18 cellular contexts compared by ENCODE assay signal in the genomic region with DNA sequence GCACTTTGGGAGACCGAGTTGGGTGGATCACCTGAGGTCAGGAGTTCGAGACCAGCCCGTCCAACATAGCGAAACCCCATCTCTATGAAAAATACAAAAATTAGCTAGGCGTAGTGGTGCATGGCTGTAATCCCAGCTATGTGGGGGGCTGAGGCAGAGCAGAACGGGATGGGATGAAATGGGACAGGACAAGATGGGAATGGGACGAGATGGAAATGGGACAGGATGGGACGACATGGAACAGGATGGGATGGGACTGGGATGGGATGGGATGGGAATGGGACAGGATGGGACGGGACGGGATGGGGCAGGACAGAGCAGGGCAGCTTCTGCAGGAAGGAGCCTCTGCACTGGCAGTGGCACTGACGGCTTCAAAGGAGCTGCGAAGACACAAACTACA.
DNase-seq lines count a peak whose midpoint lies in the region; ATAC-seq and TF ChIP-seq lines count a peak whose summit lies in the region.
"Had no signal": no experiment of that assay in that cellular context is flagged by ENCODE, and none has a peak within 500 bp of the region (broad histone marks: within the 10 kb centered on the region; RNA-seq: fewer than 3 reads in every experiment).

No MANE protein-coding gene starts in this region.

- CTCF ChIA-PET in CD8-positive, alpha-beta T cell (lab: Charles Lee) = no interaction called here

- no peaks in the 10 kb centered on the region for H3K9me3 ChIP-seq in CD8-positive, alpha-beta T cell (ENCODE audit: low read length)
- H3K9me3 ChIP-seq in ascending aorta = no peaks in the 10 kb centered on the region
- H3K9me3 ChIP-seq: esophagus muscularis mucosa, MG63, SJCRH30, thoracic aorta had no signal

- ATAC-seq in CD8-positive, alpha-beta T cell = no peak
- no peak for ATAC-seq in natural killer cell

- no peak for DNase-seq in T-helper 1 cell
- no peak for DNase-seq in CD8-positive, alpha-beta T cell
- no peak for DNase-seq in natural killer cell
- no peak for DNase-seq in NCI-H1105 (lab: John Stamatoyannopoulos, UW)
- DNase-seq in COLO829 (ENCODE audit: low spot score) = no peak
- no peak for DNase-seq in ascending aorta (ENCODE audit: low spot score in 2 of 2)
- DNase-seq: 8988T; activated effector memory CD4-positive, alpha-beta T cell treated with Interleukin-2 at 50 U/mL for 16 hours; MG63; midbrain; NCI-H1694 treated with DMSO at 0.1 percent for 48 hours; NCI-H510A treated with DMSO at 0.1 percent for 48 hours; SJCRH30; stimulated activated CD4-positive, alpha-beta T cell treated with anti-CD3 and anti-CD28 coated beads, Interleukin-2, amount 100 ng/mL, for 48 hours had no signal

- no peaks in the 10 kb centered on the region for H3K27me3 Mint-ChIP-seq in T-helper 1 cell treated with Interleukin-12 subunit alpha and Interleukin-12 subunit beta and Interleukin-4 antibody, amounts not matched to agents 30 μg/mL and 1 μg/mL, for 36 hours (ENCODE audit: low read depth)
- H3K27me3 Mint-ChIP-seq in CD8-positive, alpha-beta T cell (ENCODE audit: low read depth) = no peaks in the 10 kb centered on the region
- H3K27me3 Mint-ChIP-seq in activated naive CD8-positive, alpha-beta T cell = no peaks in the 10 kb centered on the region
- H3K27me3 Mint-ChIP-seq in natural killer cell (ENCODE audit: low read depth in 2 of 2) = no peaks in the 10 kb centered on the region

- no peaks in the 10 kb centered on the region for H3K9me3 Mint-ChIP-seq in T-helper 1 cell treated with Interleukin-12 subunit alpha and Interleukin-12 subunit beta and Interleukin-4 antibody, amounts not matched to agents 30 μg/mL and 1 μg/mL, for 36 hours
- peaks cover under 1% of the 10 kb centered on the region for H3K9me3 Mint-ChIP-seq in CD8-positive, alpha-beta T cell
- H3K9me3 Mint-ChIP-seq in activated naive CD8-positive, alpha-beta T cell (ENCODE audit: low read depth) = no peaks in the 10 kb centered on the region
- no peaks in the 10 kb centered on the region for H3K9me3 Mint-ChIP-seq in natural killer cell

- H3K27me3 ChIP-seq in CD8-positive, alpha-beta T cell (ENCODE audit: insufficient read depth, low read length) = no peaks in the 10 kb centered on the region
- no peaks in the 10 kb centered on the region for H3K27me3 ChIP-seq in ascending aorta
- H3K27me3 ChIP-seq: esophagus muscularis mucosa, MG63, SJCRH30 had no signal

- H3K27ac ChIP-seq in CD8-positive, alpha-beta T cell (ENCODE audit: low read depth, low read length) = no peak overlapping the region
- H3K27ac ChIP-seq in ascending aorta = no peak overlapping the region
- H3K27ac ChIP-seq: esophagus muscularis mucosa, SJCRH30, thoracic aorta had no signal

- H3K4me1 ChIP-seq in CD8-positive, alpha-beta T cell (ENCODE audit: insufficient read depth, low read length) = peaks cover 79% of the 10 kb centered on the region
- H3K4me1 ChIP-seq in ascending aorta = peaks cover 4 to 20% of the 10 kb centered on the region in 2 donors
- H3K4me1 ChIP-seq: SJCRH30 had no signal

- no peak overlapping the region for H3K4me3 ChIP-seq in CD8-positive, alpha-beta T cell (ENCODE audit: low read depth, low read length)
- no peak overlapping the region for H3K4me3 ChIP-seq in ascending aorta
- H3K4me3 ChIP-seq: esophagus muscularis mucosa, MG63, SJCRH30, thoracic aorta had no signal

- TF ChIP-seq CTCF in CD8-positive, alpha-beta T cell (IDR thresholded peaks at IDR 0.05) = no peak
- no peak for TF ChIP-seq CTCF in natural killer cell (IDR thresholded peaks at IDR 0.05)
- no peak for TF ChIP-seq CTCF in ascending aorta (IDR thresholded peaks at IDR 0.05)

- intact Hi-C loops in CD8-positive, alpha-beta T cell (cut with DNase I, micrococcal nuclease) = no loop called here
- intact Hi-C loops in natural killer cell (cut with micrococcal nuclease) (no loop called here), ascending aorta (cut with DNase I) (no loop called here)

- H3K4me3 Mint-ChIP-seq in T-helper 1 cell treated with Interleukin-12 subunit alpha and Interleukin-12 subunit beta and Interleukin-4 antibody, amounts not matched to agents 30 μg/mL and 1 μg/mL, for 36 hours = no peak overlapping the region
- peak overlapping the region; percentile 43 for H3K4me3 Mint-ChIP-seq in CD8-positive, alpha-beta T cell
- H3K4me3 Mint-ChIP-seq in activated naive CD8-positive, alpha-beta T cell = peak overlapping the region; percentile 56
- H3K4me3 Mint-ChIP-seq in natural killer cell = peak overlapping the region; percentile 73

- peak overlapping the region; percentile 72 for H3K27ac Mint-ChIP-seq in T-helper 1 cell treated with Interleukin-12 subunit alpha and Interleukin-12 subunit beta and Interleukin-4 antibody, amounts not matched to agents 30 μg/mL and 1 μg/mL, for 36 hours
- H3K27ac Mint-ChIP-seq in CD8-positive, alpha-beta T cell = peak overlapping the region; percentile 37
- H3K27ac Mint-ChIP-seq in activated naive CD8-positive, alpha-beta T cell = peak overlapping the region; percentile 54
- peak overlapping the region in 1 of 2 donors; percentile 78 for H3K27ac Mint-ChIP-seq in natural killer cell

- peaks cover 57% of the 10 kb centered on the region for H3K4me1 Mint-ChIP-seq in T-helper 1 cell treated with Interleukin-12 subunit alpha and Interleukin-12 subunit beta and Interleukin-4 antibody, amounts not matched to agents 30 μg/mL and 1 μg/mL, for 36 hours (ENCODE audit: low read depth)
- H3K4me1 Mint-ChIP-seq in CD8-positive, alpha-beta T cell (ENCODE audit: low read depth) = peaks cover 87% of the 10 kb centered on the region
- H3K4me1 Mint-ChIP-seq in activated naive CD8-positive, alpha-beta T cell (ENCODE audit: low read depth) = peaks cover 86% of the 10 kb centered on the region
- peaks cover 84 to 86% of the 10 kb centered on the region in 2 donors for H3K4me1 Mint-ChIP-seq in natural killer cell

- H3K36me3 Mint-ChIP-seq in T-helper 1 cell treated with Interleukin-12 subunit alpha and Interleukin-12 subunit beta and Interleukin-4 antibody, amounts not matched to agents 30 μg/mL and 1 μg/mL, for 36 hours (ENCODE audit: low read depth) = peaks cover 1% of the 10 kb centered on the region
- H3K36me3 Mint-ChIP-seq in CD8-positive, alpha-beta T cell = peaks cover 21% of the 10 kb centered on the region
- peaks cover 2% of the 10 kb centered on the region for H3K36me3 Mint-ChIP-seq in activated naive CD8-positive, alpha-beta T cell
- H3K36me3 Mint-ChIP-seq in natural killer cell = no peaks in the 10 kb centered on the region

- no peaks in the 10 kb centered on the region for H3K36me3 ChIP-seq in CD8-positive, alpha-beta T cell (ENCODE audit: insufficient read depth, low read length)
- no peaks in the 10 kb centered on the region for H3K36me3 ChIP-seq in ascending aorta
- H3K36me3 ChIP-seq: esophagus muscularis mucosa, MG63, thoracic aorta had no signal

- POLR2A ChIA-PET in CD8-positive, alpha-beta T cell (lab: Charles Lee) = no interaction called here
